In the genomic region with DNA sequence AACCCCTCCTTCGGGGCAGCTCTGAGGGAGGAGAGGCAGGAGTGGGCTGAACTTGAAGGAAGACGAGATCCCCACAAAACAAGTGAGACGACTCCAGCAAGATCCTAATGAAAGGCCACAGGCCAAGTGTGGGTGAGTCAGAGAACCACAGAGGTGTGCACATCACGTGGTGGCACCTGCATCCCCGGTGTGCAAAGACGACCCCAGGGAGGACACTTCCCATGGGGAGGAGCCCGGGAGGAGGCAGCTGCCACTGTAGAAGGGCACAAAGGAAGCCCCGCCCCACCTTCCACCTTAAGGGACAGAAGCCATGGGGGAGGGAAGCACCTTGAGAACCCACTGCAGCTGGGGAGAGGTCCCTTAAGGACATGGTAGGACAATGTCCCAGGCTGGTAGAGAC, we compare ENCODE assay signal across 13 cellular contexts. TPM values are rescaled to one million over a fixed set of nuclear protein-coding genes. Genes with fewer than 3 reads are reported as not detected.
DNase-seq lines count a peak whose midpoint lies in the region; ATAC-seq, FAIRE-seq and TF ChIP-seq lines count a peak whose summit lies in the region.
"Had no signal": no experiment of that assay in that cellular context is flagged by ENCODE, and none has a peak within 500 bp of the region (broad histone marks: within the 10 kb centered on the region; RNA-seq: fewer than 3 reads in every experiment).

No MANE protein-coding gene starts in this region.

- peak; percentile 27 for DNase-seq in activated naive CD4-positive, alpha-beta T cell treated with anti-CD3 and anti-CD28 coated beads, Interleukin-2, amount 10 ng/mL, durations not matched to agents 7 days and 5 days
- no peak for DNase-seq in activated naive CD4-positive, alpha-beta T cell treated with anti-CD3 and anti-CD28 coated beads, Interleukin-2, amount 50 U/mL, for 16 hours
- no peak for DNase-seq in endothelial cell of umbilical vein (ENCODE audit: low read depth, low spot score)
- DNase-seq in naive thymus-derived CD8-positive, alpha-beta T cell = peak in 3 of 10 donors; percentile 12 to 16 (median 12)
- no peak for DNase-seq in upper lobe of left lung
- no peak for DNase-seq in RKO (ENCODE audit: low spot score)
- no peak for DNase-seq in hepatic stellate cell (ENCODE audit: low spot score)
- DNase-seq: activated CD8-positive, alpha-beta memory T cell treated with anti-CD3 and anti-CD28 coated beads for 24 hours; amniotic stem cell; H7; NCI-H2171 had no signal

- dilution Hi-C loops in endothelial cell of umbilical vein (cut with MboI; ENCODE audit: extremely low pct_ligation_motif_present, low sequenced_read_pairs) = no loop called here

- no peak for TF ChIP-seq POLR2A in endothelial cell of umbilical vein (IDR thresholded peaks at IDR 0.05; ENCODE audit: low read depth, low read length)
- no peak for TF ChIP-seq POLR2A in upper lobe of left lung (IDR thresholded peaks at IDR 0.05)

- CTCF ChIA-PET in activated naive CD4-positive, alpha-beta T cell treated with anti-CD3 and anti-CD28 coated beads, Interleukin-2, amount 10 ng/mL, durations not matched to agents 7 days and 5 days (lab: Charles Lee) = interaction anchor here (1.3 to 2.3 kb wide), 6 partner anchors 20 to 193 kb away, joined by 3 to 12 read pairs (median 4); a partner anchor contains a TSS
- CTCF ChIA-PET in endothelial cell of umbilical vein (lab: Charles Lee) = interaction anchor here (0.7 to 2.8 kb wide), 16 partner anchors 11 to 194 kb away, joined by 3 to 34 read pairs (median 4); a partner anchor contains a TSS

- WGBS in upper lobe of left lung, 2 donors = 66 to 67% methylated on average over 8 of the region's 8 CpGs

- intact Hi-C loops in endothelial cell of umbilical vein (cut with micrococcal nuclease) = loop anchor here (1.0 to 2.0 kb wide), 6 partner anchors 35 to 194 kb away; a partner anchor contains a TSS

- H3K9me3 Mint-ChIP-seq in activated naive CD4-positive, alpha-beta T cell treated with anti-CD3 and anti-CD28 coated beads, Interleukin-2, amount 10 ng/mL, durations not matched to agents 7 days and 5 days = no peaks in the 10 kb centered on the region
- no peaks in the 10 kb centered on the region for H3K9me3 Mint-ChIP-seq in naive thymus-derived CD8-positive, alpha-beta T cell

- TF ChIP-seq EP300 in upper lobe of left lung (IDR thresholded peaks at IDR 0.05) = no peak

- H3K27ac ChIP-seq in endothelial cell of umbilical vein (ENCODE audit: insufficient read depth, low read depth, low read length) (peak overlapping the region; percentile 4), upper lobe of left lung (peak overlapping the region in 3 of 4 donors; percentile 1 to 65 (median 55))

- H3K36me3 ChIP-seq in endothelial cell of umbilical vein (ENCODE audit: control insufficient read depth in 2 of 2, extremely low read depth in 1 of 2, insufficient read depth in 2 of 2, low read length in 2 of 2) = peaks cover 6 to 12% of the 10 kb centered on the region in 2 experiments
- peaks cover 3 to 53% (median 11%) of the 10 kb centered on the region in 4 donors for H3K36me3 ChIP-seq in upper lobe of left lung

- peaks cover 3% of the 10 kb centered on the region for H3K4me1 Mint-ChIP-seq in activated naive CD4-positive, alpha-beta T cell treated with anti-CD3 and anti-CD28 coated beads, Interleukin-2, amount 10 ng/mL, durations not matched to agents 7 days and 5 days
- peaks cover 1 to 11% (median 6%) of the 10 kb centered on the region in 4 donors for H3K4me1 Mint-ChIP-seq in naive thymus-derived CD8-positive, alpha-beta T cell

- TF ChIP-seq CTCF in endothelial cell of umbilical vein (IDR thresholded peaks at IDR 0.05; ENCODE audit: extremely low read depth in 1 of 2, insufficient read depth in 1 of 2, low read depth in 1 of 2, low read length in 2 of 2) = no peak
- no peak for TF ChIP-seq CTCF in upper lobe of left lung (IDR thresholded peaks at IDR 0.05)

- H3K4me3 ChIP-seq in endothelial cell of umbilical vein (replicated peaks in 1 of 3; ENCODE audit: insufficient read depth in 1 of 3, low read depth in 1 of 3, low read length in 3 of 3) = no peak overlapping the region
- H3K4me3 ChIP-seq in upper lobe of left lung = no peak overlapping the region
- H3K4me3 ChIP-seq: MG63 had no signal

- H3K4me1 ChIP-seq in endothelial cell of umbilical vein (ENCODE audit: control insufficient read depth, extremely low read depth, insufficient read depth, low read length) = peaks cover 12% of the 10 kb centered on the region
- H3K4me1 ChIP-seq in upper lobe of left lung = peaks cover 8 to 28% (median 16%) of the 10 kb centered on the region in 4 donors

- H3K27me3 ChIP-seq in endothelial cell of umbilical vein (ENCODE audit: control insufficient read depth in 2 of 2, insufficient read depth in 2 of 2, low read length in 2 of 2) = no peaks in the 10 kb centered on the region
- H3K27me3 ChIP-seq in upper lobe of left lung = no peaks in the 10 kb centered on the region
- H3K27me3 ChIP-seq: MG63 had no signal

- H3K4me3 Mint-ChIP-seq in activated naive CD4-positive, alpha-beta T cell treated with anti-CD3 and anti-CD28 coated beads, Interleukin-2, amount 10 ng/mL, durations not matched to agents 7 days and 5 days = no peak overlapping the region
- H3K4me3 Mint-ChIP-seq in naive thymus-derived CD8-positive, alpha-beta T cell = peak overlapping the region in 1 of 10 donors; percentile 15

- ATAC-seq in naive thymus-derived CD8-positive, alpha-beta T cell = peak; percentile 39
- no peak for ATAC-seq in upper lobe of left lung (ENCODE audit: low FRiP score in 2 of 2)
- no peak for ATAC-seq in HG03139 (IDR thresholded peaks at IDR 0.05; ENCODE audit: unreplicated experiment)

- H3K27ac Mint-ChIP-seq in activated naive CD4-positive, alpha-beta T cell treated with anti-CD3 and anti-CD28 coated beads, Interleukin-2, amount 10 ng/mL, durations not matched to agents 7 days and 5 days = peak overlapping the region; percentile 21
- H3K27ac Mint-ChIP-seq in naive thymus-derived CD8-positive, alpha-beta T cell = no peak overlapping the region

- FAIRE-seq in endothelial cell of umbilical vein (lab: Jason Lieb, UNC) = no peak

- no peak overlapping the region for H3K9ac ChIP-seq in endothelial cell of umbilical vein (replicated peaks; ENCODE audit: extremely low read depth, insufficient read depth, low read length)

- no TSS peak for BruUV-seq in endothelial cell of umbilical vein (replicated peaks; lab: Mats Ljungman, UMichigan)

- H4K20me1 ChIP-seq in endothelial cell of umbilical vein (replicated peaks; ENCODE audit: control insufficient read depth, extremely low read depth, insufficient read depth, low read length) = no peaks in the 10 kb centered on the region

- H3K9me1 ChIP-seq in endothelial cell of umbilical vein (replicated peaks; ENCODE audit: control insufficient read depth, extremely low read depth, insufficient read depth, low read length) = no peaks in the 10 kb centered on the region

- H3K9me3 ChIP-seq in endothelial cell of umbilical vein (replicated peaks; ENCODE audit: control insufficient read depth, insufficient read depth, low read length) (no peaks in the 10 kb centered on the region), upper lobe of left lung (no peaks in the 10 kb centered on the region)
- H3K9me3 ChIP-seq: MG63 had no signal

- H3K36me3 Mint-ChIP-seq in activated naive CD4-positive, alpha-beta T cell treated with anti-CD3 and anti-CD28 coated beads, Interleukin-2, amount 10 ng/mL, durations not matched to agents 7 days and 5 days = peaks cover 33% of the 10 kb centered on the region
- peaks cover 0 to 36% (median 9%) of the 10 kb centered on the region in 3 donors for H3K36me3 Mint-ChIP-seq in naive thymus-derived CD8-positive, alpha-beta T cell

- POLR2A ChIA-PET in endothelial cell of umbilical vein (lab: Charles Lee) = interaction anchor here (1.3 kb wide), 1 partner anchor 45 kb away, joined by 5 read pairs; a partner anchor contains a TSS
- POLR2A ChIA-PET in naive thymus-derived CD8-positive, alpha-beta T cell (lab: Charles Lee) = interaction anchor here (0.5 to 2.6 kb wide), 11 partner anchors 9 to 79 kb away, joined by 3 to 10 read pairs (median 3); a partner anchor contains a TSS

- H3K4me2 ChIP-seq in endothelial cell of umbilical vein (ENCODE audit: insufficient read depth, low read length) = no peak overlapping the region

- no peaks in the 10 kb centered on the region for H3K79me2 ChIP-seq in endothelial cell of umbilical vein (ENCODE audit: control insufficient read depth, insufficient read depth, low read length)

- no peak overlapping the region for H2AFZ ChIP-seq in endothelial cell of umbilical vein (ENCODE audit: low read depth, low read length)

- no peaks in the 10 kb centered on the region for H3K27me3 Mint-ChIP-seq in activated naive CD4-positive, alpha-beta T cell treated with anti-CD3 and anti-CD28 coated beads, Interleukin-2, amount 10 ng/mL, durations not matched to agents 7 days and 5 days
- no peaks in the 10 kb centered on the region for H3K27me3 Mint-ChIP-seq in naive thymus-derived CD8-positive, alpha-beta T cell

TF ChIP-seq in endothelial cell of umbilical vein, 7 proteins besides CTCF, POLR2A, EP300 and RAD21 (continues in another document):
- no peak for TF ChIP-seq JUN (IDR thresholded peaks at IDR 0.05; ENCODE audit: borderline replicate concordance, insufficient read depth, insufficient read length, low read depth)
- TF ChIP-seq, protein P1, sequence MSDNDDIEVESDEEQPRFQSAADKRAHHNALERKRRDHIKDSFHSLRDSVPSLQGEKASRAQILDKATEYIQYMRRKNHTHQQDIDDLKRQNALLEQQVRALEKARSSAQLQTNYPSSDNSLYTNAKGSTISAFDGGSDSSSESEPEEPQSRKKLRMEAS (IDR thresholded peaks at IDR 0.05; ENCODE audit: insufficient read depth, insufficient read length) = no peak
- no peak for TF ChIP-seq MYC (IDR thresholded peaks at IDR 0.05; ENCODE audit: low read depth, low read length)
- no peak for TF ChIP-seq POLR2AphosphoS5 (IDR thresholded peaks at IDR 0.05; ENCODE audit: insufficient read depth, low read depth, low read length)
- no peak for TF ChIP-seq GATA2 (IDR thresholded peaks at IDR 0.05; ENCODE audit: insufficient read depth, insufficient read length, low read depth, low read length)
- TF ChIP-seq FOS (IDR thresholded peaks at IDR 0.05; ENCODE audit: borderline replicate concordance, insufficient read depth, low read length) = no peak

RNA-seq across cellular contexts. Expression of a gene that starts 45.7 kb away (rescaled TPM):
- 40.6 and 46.6 TPM in 2 replicates for total RNA-seq in endothelial cell of umbilical vein
- polyA plus RNA-seq in endothelial cell of umbilical vein = 15.5 and 18.8 TPM in 2 replicates
- polyA plus RNA-seq in endothelial cell of umbilical vein (2011; cell fraction: cytosol; rRNA removed) = 19.7 and 20.5 TPM in 2 replicates
- 24.4 and 24.8 TPM in 2 replicates for polyA plus RNA-seq in endothelial cell of umbilical vein (2011; cell fraction: nucleus; rRNA removed)
- polyA plus RNA-seq in endothelial cell of umbilical vein (2012) = 24.9 and 34.3 TPM in 2 replicates
- polyA minus RNA-seq in endothelial cell of umbilical vein = 33.4 and 35.3 TPM in 2 replicates
- polyA minus RNA-seq in endothelial cell of umbilical vein (2011; cell fraction: cytosol; rRNA and poly(A)+ RNA removed) = 50.1 TPM
- 21.1 and 24.2 TPM in 2 replicates for polyA minus RNA-seq in endothelial cell of umbilical vein (2011; cell fraction: nucleus; rRNA and poly(A)+ RNA removed)
- 100 to 1,000 TPM; 101 to 105 TPM for total RNA-seq in naive thymus-derived CD8-positive, alpha-beta T cell
- 10 to 100 TPM; 58.6 to 93.3 (median 79.8) TPM for polyA plus RNA-seq in naive thymus-derived CD8-positive, alpha-beta T cell
- 100 to 1,000 TPM in 2 of 6 donors, 10 to 100 TPM in 4; 60.7 to 115 (median 74.7) TPM for total RNA-seq in upper lobe of left lung

Comparison
In these comparisons a context has a peak if more than half of its experiments do, and no peak if none do; other contexts are left out.
1. ATAC-seq: peak in naive thymus-derived CD8-positive, alpha-beta T cell (2 of 2); none in upper lobe of left lung (0 of 2) and HG03139 (single experiment).